ENCODE assay signal across 21 cellular contexts in the genomic region with DNA sequence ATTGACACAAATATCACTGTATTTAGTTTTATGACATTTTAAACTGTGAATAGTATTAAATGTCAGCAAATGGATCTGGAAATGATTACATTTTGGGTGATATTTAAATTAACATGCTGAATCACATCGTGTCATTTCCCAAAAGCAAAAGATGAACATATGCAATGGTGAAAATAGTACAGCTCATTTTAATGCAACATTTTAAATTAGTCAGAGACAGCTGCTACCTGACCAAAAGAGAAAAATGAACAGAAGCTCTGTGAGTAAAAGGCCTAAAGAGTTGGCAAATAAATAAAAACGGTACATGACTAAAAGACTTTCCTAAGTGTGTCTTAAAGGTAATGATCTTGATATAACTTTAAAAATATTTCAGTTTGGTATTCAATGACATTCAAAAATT.
DNase-seq lines count a peak whose midpoint lies in the region; ATAC-seq, FAIRE-seq and TF ChIP-seq lines count a peak whose summit lies in the region.
"Had no signal": no experiment of that assay in that cellular context is flagged by ENCODE, and none has a peak within 500 bp of the region (broad histone marks: within the 10 kb centered on the region; RNA-seq: fewer than 3 reads in every experiment).

No MANE protein-coding gene starts in this region.

- no peak for TF ChIP-seq POLR2A in uterus (IDR thresholded peaks at IDR 0.05)

- TF ChIP-seq CTCF in D721Med (IDR thresholded peaks at IDR 0.05; ENCODE audit: insufficient read depth, missing control alignments), result no peak
- no peak for TF ChIP-seq CTCF in bronchial epithelial cell (IDR thresholded peaks at IDR 0.05; ENCODE audit: insufficient read depth, low read length, severe bottlenecking)
- TF ChIP-seq CTCF in uterus (IDR thresholded peaks at IDR 0.05), result no peak

- FAIRE-seq in D721Med (lab: Jason Lieb, UNC) (peak; percentile 93), bronchial epithelial cell (lab: Jason Lieb, UNC) (no peak)
- FAIRE-seq: G401.6, GM12878, GM18507, H1 had no signal

- intact Hi-C loops in uterus (cut with DNase I; ENCODE audit: low total_unique reads) (no loop called here), left colon (cut with DNase I, micrococcal nuclease) (no loop called here)

- no peak overlapping the region for H3K27ac ChIP-seq in uterus
- H3K27ac ChIP-seq: KMS-11, SJSA1 had no signal

- H3K4me3 ChIP-seq in bronchial epithelial cell (ENCODE audit: low read depth, low read length), result no peak overlapping the region
- no peak overlapping the region for H3K4me3 ChIP-seq in uterus
- H3K4me3 ChIP-seq: GM12878, SJSA1 had no signal

- H3K27me3 ChIP-seq in bronchial epithelial cell (ENCODE audit: control insufficient read depth, insufficient read depth, low read length) (no peaks in the 10 kb centered on the region), uterus (no peaks in the 10 kb centered on the region)
- H3K27me3 ChIP-seq: SJSA1 had no signal

- H3K9me3 ChIP-seq in uterus, result no peaks in the 10 kb centered on the region
- H3K9me3 ChIP-seq: SJSA1 had no signal

- ATAC-seq in GM18520 (IDR thresholded peaks at IDR 0.05; ENCODE audit: unreplicated experiment), result no peak
- no peak for ATAC-seq in left colon
- no peak for ATAC-seq in HG02588 (IDR thresholded peaks at IDR 0.05; ENCODE audit: unreplicated experiment)
- ATAC-seq: GM12878 had no signal

- no peaks in the 10 kb centered on the region for H3K4me1 ChIP-seq in uterus

- H3K36me3 ChIP-seq in bronchial epithelial cell (ENCODE audit: control insufficient read depth, insufficient read depth, low read length), result no peaks in the 10 kb centered on the region
- H3K36me3 ChIP-seq in uterus, result no peaks in the 10 kb centered on the region

- no peak for DNase-seq in D721Med (ENCODE audit: insufficient read length, low spot score)
- DNase-seq in HCEC 1CT, result peak; percentile 68
- peak; percentile 37 for DNase-seq in bronchial epithelial cell (ENCODE audit: low read depth)
- peak; percentile 43 for DNase-seq in inferior parietal cortex (ENCODE audit: extremely low spot score)
- DNase-seq in uterus, result no peak
- DNase-seq in left colon, result no peak
- DNase-seq: AML-193, COR-L47, DMS79, NCI-H1092, NCI-H2107, NCI-H2227 treated with DMSO at 0.1 percent for 48 hours, NCI-H524 had no signal

Comparison
In these comparisons a context has a peak if more than half of its experiments do, and no peak if none do; other contexts are left out.
1. DNase-seq: peak in HCEC 1CT (single experiment), bronchial epithelial cell (single experiment) and inferior parietal cortex (single experiment); none in D721Med (single experiment), uterus (0 of 2) and left colon (0 of 2).